ENCODE assay signal across 25 cellular contexts in the genomic region with DNA sequence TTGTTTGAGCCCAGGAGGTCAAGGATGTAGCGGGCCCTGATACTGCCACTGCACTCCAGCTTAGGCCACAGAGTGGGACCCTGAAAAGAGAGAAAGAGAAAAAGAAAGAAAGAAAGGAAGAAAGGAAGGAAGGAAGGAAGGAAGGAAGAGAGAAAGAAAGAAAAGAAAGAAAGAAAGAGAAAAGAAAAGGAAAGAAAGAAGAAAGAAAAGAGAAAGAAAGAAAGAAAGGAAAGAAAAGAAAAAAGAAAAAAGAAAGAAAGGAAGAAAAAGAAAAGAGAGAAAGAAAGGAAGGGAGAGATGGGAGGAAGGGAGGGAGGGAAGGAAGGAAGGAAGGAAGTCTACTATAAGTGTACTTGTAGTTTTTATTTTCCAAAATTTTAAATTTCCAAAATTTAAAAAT.
"Had no signal": no experiment of that assay in that cellular context is flagged by ENCODE, and none has a peak within 500 bp of the region (broad histone marks: within the 10 kb centered on the region; RNA-seq: fewer than 3 reads in every experiment).

No MANE protein-coding gene starts in this region.

- ATAC-seq: effector memory CD8-positive, alpha-beta T cell; esophagus mucosa; gastrocnemius medialis; heart right ventricle; left cardiac atrium; left lung; lower lobe of right lung; mucosa of descending colon had no signal

- H3K27me3 Mint-ChIP-seq: dendritic cell treated with granulocyte-macrophage colony-stimulating factor and Interleukin-4, amounts not matched to agents 40 ng/mL and 50 ng/mL, for 4 days; naive B cell had no signal

- DNase-seq: colonic mucosa; cortex of kidney; effector CD8-positive, alpha-beta T cell; effector memory CD8-positive, alpha-beta T cell; endodermal cell; erythroblast; esophagus squamous epithelium; foreskin fibroblast; foreskin melanocyte; gastrocnemius medialis; glutamatergic neuron; head of caudate nucleus; heart right ventricle; hippocampal formation; left cardiac atrium; left lung; left ventricle myocardium superior; lower lobe of right lung; mesenchymal stem cell; mucosa of descending colon; naive B cell had no signal

- H3K36me3 ChIP-seq: colonic mucosa, esophagus squamous epithelium, gastrocnemius medialis, heart right ventricle, left lung, lower lobe of right lung had no signal

- H3K9me3 Mint-ChIP-seq: dendritic cell treated with granulocyte-macrophage colony-stimulating factor and Interleukin-4, amounts not matched to agents 40 ng/mL and 50 ng/mL, for 4 days; effector memory CD8-positive, alpha-beta T cell; naive B cell had no signal

- H3K9me3 ChIP-seq: colonic mucosa, esophagus squamous epithelium, gastrocnemius medialis, heart right ventricle, left lung, lower lobe of right lung, mucosa of descending colon had no signal

- H3K4me3 Mint-ChIP-seq: dendritic cell treated with granulocyte-macrophage colony-stimulating factor and Interleukin-4, amounts not matched to agents 40 ng/mL and 50 ng/mL, for 4 days; effector memory CD8-positive, alpha-beta T cell; endodermal cell; mesothelial cell of epicardium; naive B cell had no signal

- H3K4me3 ChIP-seq: colonic mucosa, esophagus squamous epithelium, gastrocnemius medialis, heart right ventricle, left lung, lower lobe of right lung, mucosa of descending colon had no signal

- H3K27me3 ChIP-seq: colonic mucosa, esophagus squamous epithelium, gastrocnemius medialis, heart right ventricle, left lung had no signal

- H3K4me1 ChIP-seq: colonic mucosa, gastrocnemius medialis, left lung, lower lobe of right lung had no signal

- H3K36me3 Mint-ChIP-seq: mesothelial cell of epicardium, naive B cell had no signal

- H3K4me1 Mint-ChIP-seq: endodermal cell, naive B cell had no signal

- H3K27ac Mint-ChIP-seq: dendritic cell treated with granulocyte-macrophage colony-stimulating factor and Interleukin-4, amounts not matched to agents 40 ng/mL and 50 ng/mL, for 4 days; endodermal cell had no signal

- H3K27ac ChIP-seq: colonic mucosa, epithelial cell of prostate, esophagus squamous epithelium, gastrocnemius medialis, heart right ventricle, left lung, lower lobe of right lung had no signal
